In genomic region chr5:139797856-139798510, GRCh38 we compare ENCODE assay signal across 1 cellular context.
TF ChIP-seq lines count a peak whose summit lies in the region.

No MANE protein-coding gene starts in this region.

TF ChIP-seq in H1, 55 proteins besides CTCF, POLR2A, EP300 and RAD21 (continued from another document):
- TF ChIP-seq ATF2 (IDR thresholded peaks at IDR 0.05; ENCODE audit: low read length) (no peak), GTF2F1 (IDR thresholded peaks at IDR 0.05; ENCODE audit: borderline replicate concordance, low read depth, low read length) (no peak), TCF12 (IDR thresholded peaks at IDR 0.05; ENCODE audit: low read depth, low read length) (no peak), CHD1 (IDR thresholded peaks at IDR 0.05; ENCODE audit: low read depth, low read length) (no peak)
